ENCODE assay signal across 25 cellular contexts in the genomic region with DNA sequence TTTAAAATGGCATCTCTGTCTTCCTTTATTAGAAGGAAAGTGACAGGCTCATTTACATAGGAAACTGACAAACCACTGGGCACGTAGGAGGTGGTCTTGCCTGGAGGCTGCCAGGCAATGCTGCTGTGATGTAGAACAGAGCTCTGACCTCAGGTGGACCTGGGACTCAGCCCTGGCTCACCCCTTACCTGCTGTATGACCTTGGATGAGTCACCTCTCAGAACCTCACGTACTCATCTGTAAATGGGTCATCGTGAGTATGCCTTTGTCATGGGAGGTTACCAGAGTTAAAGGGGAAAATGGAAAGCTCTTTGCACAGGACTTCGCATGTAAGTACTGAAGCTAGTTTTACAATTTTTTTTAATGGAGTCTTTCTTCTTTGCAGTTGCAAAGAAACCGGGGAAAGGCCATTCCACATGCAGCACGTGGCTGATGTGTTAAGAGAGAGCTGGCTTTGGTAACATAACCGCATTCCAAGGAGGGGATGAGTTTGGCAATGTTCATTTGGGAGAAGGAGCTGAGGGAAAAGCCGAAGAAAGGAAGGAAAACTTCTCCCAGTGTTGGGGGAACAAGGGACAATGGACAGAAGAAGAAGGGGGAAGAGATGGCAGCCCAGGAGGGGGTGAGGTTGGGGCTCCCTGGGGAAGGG. TPM values are rescaled to one million over a fixed set of nuclear protein-coding genes. Genes with fewer than 3 reads are reported as not detected.
DNase-seq lines count a peak whose midpoint lies in the region; ATAC-seq and TF ChIP-seq lines count a peak whose summit lies in the region.
"Had no signal": no experiment of that assay in that cellular context is flagged by ENCODE, and none has a peak within 500 bp of the region (broad histone marks: within the 10 kb centered on the region; RNA-seq: fewer than 3 reads in every experiment).

No MANE protein-coding gene starts in this region.

- no peak overlapping the region for H3K27ac ChIP-seq in tibial nerve
- H3K27ac ChIP-seq: brain microvascular endothelial cell, neutrophil, uterus had no signal

- TF ChIP-seq CTCF in tibial nerve (IDR thresholded peaks at IDR 0.05), result no peak

- ATAC-seq in activated T-cell treated with anti-CD3 and anti-CD28 coated beads, Interleukin-2, amount 50 U/mL, for 72 hours (replicated peaks in 1 of 2), result peak; percentile 62 to 93
- ATAC-seq in activated T-helper 17 cell treated with anti-CD3 and anti-CD28 coated beads, Interleukin-2, amount 50 U/mL, for 72 hours (replicated peaks), result peak; percentile 98

- H3K27ac Mint-ChIP-seq in activated T-cell treated with anti-CD3 and anti-CD28 coated beads, Interleukin-2, amount 50 U/mL, for 72 hours, result peak overlapping the region; percentile 8
- H3K27ac Mint-ChIP-seq in activated T-helper 17 cell treated with anti-CD3 and anti-CD28 coated beads, Interleukin-2, amount 50 U/mL, for 72 hours, result peak overlapping the region; percentile 55
- H3K27ac Mint-ChIP-seq: activated CD4-positive, alpha-beta T cell treated with anti-CD3 and anti-CD28 coated beads, Interleukin-2, amount 10 ng/mL, durations not matched to agents 24 days and 14 days; activated naive CD8-positive, alpha-beta T cell treated with anti-CD3 and anti-CD28 coated beads, Interleukin-2, amount 10 ng/mL, durations not matched to agents 7 days and 5 days had no signal

- TF ChIP-seq EP300 in tibial nerve (IDR thresholded peaks at IDR 0.05), result no peak

- H3K27me3 ChIP-seq in tibial nerve, result no peaks in the 10 kb centered on the region
- H3K27me3 ChIP-seq: brain microvascular endothelial cell, uterus had no signal

- 51 to 54% methylated on average over 8 of the region's 8 CpGs for WGBS in tibial nerve, 2 donors

- no peak for TF ChIP-seq POLR2A in tibial nerve (IDR thresholded peaks at IDR 0.05)

- H3K4me1 ChIP-seq in tibial nerve, result no peaks in the 10 kb centered on the region
- H3K4me1 ChIP-seq: uterus had no signal

- H3K36me3 Mint-ChIP-seq in activated T-cell treated with anti-CD3 and anti-CD28 coated beads, Interleukin-2, amount 50 U/mL, for 72 hours (ENCODE audit: insufficient read depth in 2 of 2), result no peaks in the 10 kb centered on the region
- H3K36me3 Mint-ChIP-seq in activated T-helper 17 cell treated with anti-CD3 and anti-CD28 coated beads, Interleukin-2, amount 50 U/mL, for 72 hours (ENCODE audit: low read depth), result no peaks in the 10 kb centered on the region
- H3K36me3 Mint-ChIP-seq: activated naive CD8-positive, alpha-beta T cell treated with anti-CD3 and anti-CD28 coated beads, Interleukin-2, amount 10 ng/mL, durations not matched to agents 7 days and 5 days had no signal

- H3K4me3 ChIP-seq in tibial nerve, result no peak overlapping the region
- H3K4me3 ChIP-seq: uterus had no signal

- H3K27me3 Mint-ChIP-seq in activated T-cell treated with anti-CD3 and anti-CD28 coated beads, Interleukin-2, amount 50 U/mL, for 72 hours (ENCODE audit: low read depth), result peaks cover 32% of the 10 kb centered on the region
- H3K27me3 Mint-ChIP-seq in activated T-helper 17 cell treated with anti-CD3 and anti-CD28 coated beads, Interleukin-2, amount 50 U/mL, for 72 hours, result peaks cover 15% of the 10 kb centered on the region

- H3K4me1 Mint-ChIP-seq in activated T-cell treated with anti-CD3 and anti-CD28 coated beads, Interleukin-2, amount 50 U/mL, for 72 hours (ENCODE audit: low read depth), result no peaks in the 10 kb centered on the region
- peaks cover 4% of the 10 kb centered on the region for H3K4me1 Mint-ChIP-seq in activated T-helper 17 cell treated with anti-CD3 and anti-CD28 coated beads, Interleukin-2, amount 50 U/mL, for 72 hours
- H3K4me1 Mint-ChIP-seq: activated CD4-positive, alpha-beta T cell treated with anti-CD3 and anti-CD28 coated beads, Interleukin-2, amount 10 ng/mL, durations not matched to agents 24 days and 14 days had no signal

- H3K9me3 Mint-ChIP-seq in activated T-cell treated with anti-CD3 and anti-CD28 coated beads, Interleukin-2, amount 50 U/mL, for 72 hours, result no peaks in the 10 kb centered on the region
- H3K9me3 Mint-ChIP-seq in activated T-helper 17 cell treated with anti-CD3 and anti-CD28 coated beads, Interleukin-2, amount 50 U/mL, for 72 hours, result no peaks in the 10 kb centered on the region
- H3K9me3 Mint-ChIP-seq: activated CD4-positive, alpha-beta T cell treated with anti-CD3 and anti-CD28 coated beads, Interleukin-2, amount 10 ng/mL, durations not matched to agents 24 days and 14 days; activated naive CD8-positive, alpha-beta T cell treated with anti-CD3 and anti-CD28 coated beads, Interleukin-2, amount 10 ng/mL, durations not matched to agents 7 days and 5 days had no signal

- H3K4me3 Mint-ChIP-seq in activated T-cell treated with anti-CD3 and anti-CD28 coated beads, Interleukin-2, amount 50 U/mL, for 72 hours, result no peak overlapping the region
- H3K4me3 Mint-ChIP-seq in activated T-helper 17 cell treated with anti-CD3 and anti-CD28 coated beads, Interleukin-2, amount 50 U/mL, for 72 hours, result peak overlapping the region; percentile 5
- H3K4me3 Mint-ChIP-seq: activated CD4-positive, alpha-beta T cell treated with anti-CD3 and anti-CD28 coated beads, Interleukin-2, amount 10 ng/mL, durations not matched to agents 24 days and 14 days; activated naive CD8-positive, alpha-beta T cell treated with anti-CD3 and anti-CD28 coated beads, Interleukin-2, amount 10 ng/mL, durations not matched to agents 7 days and 5 days had no signal

- H3K36me3 ChIP-seq in tibial nerve, result no peaks in the 10 kb centered on the region
- H3K36me3 ChIP-seq: brain microvascular endothelial cell, neutrophil, uterus had no signal

- DNase-seq in activated T-cell treated with anti-CD3 and anti-CD28 coated beads, Interleukin-2, amount 50 U/mL, for 72 hours, result peak; percentile 2 to 17
- DNase-seq in activated T-cell treated with anti-CD3 and anti-CD28 coated beads, Interleukin-2, amount 50 U/mL, for 1 hour, result no peak
- peak; percentile 16 for DNase-seq in hepatic stellate cell (ENCODE audit: low spot score)
- DNase-seq in stromal cell of bone marrow (ENCODE audit: low read depth), result peak; percentile 9
- DNase-seq in iPS-NIHi11 (ENCODE audit: low spot score), result no peak
- DNase-seq in tibial nerve (ENCODE audit: low spot score in 2 of 2), result no peak
- DNase-seq in NCI-H1694 (lab: John Stamatoyannopoulos, UW), result no peak
- DNase-seq: activated CD4-positive, alpha-beta T cell treated with anti-CD3 and anti-CD28 coated beads, Interleukin-2, amount 10 ng/mL, durations not matched to agents 24 days and 14 days; activated naive CD8-positive, alpha-beta T cell treated with anti-CD3 and anti-CD28 coated beads, Interleukin-2, amount 10 ng/mL, durations not matched to agents 7 days and 5 days; brain microvascular endothelial cell; dermis blood vessel endothelial cell; EL; head of caudate nucleus; midbrain; MV-4-11; NCI-H2081; NCI-H524 treated with DMSO at 0.1 percent for 48 hours; retina; T-helper 9 cell; uterus had no signal

- no peaks in the 10 kb centered on the region for H3K9me3 ChIP-seq in tibial nerve
- H3K9me3 ChIP-seq: neutrophil, uterus had no signal

RNA-seq across cellular contexts. Expression of gene LONP2, which starts 37.4 kb away (rescaled TPM):
- total RNA-seq in activated T-cell treated with anti-CD3 and anti-CD28 coated beads, Interleukin-2, amount 50 U/mL, for 72 hours, result 10 to 100 TPM; 50.8 to 55.3 TPM
- 10 to 100 TPM; 49.7 to 60.6 TPM for total RNA-seq in activated T-helper 17 cell treated with anti-CD3 and anti-CD28 coated beads, Interleukin-2, amount 50 U/mL, for 72 hours
- 10 to 100 TPM; 36.2 to 50.3 (median 48.3) TPM for total RNA-seq in tibial nerve

RNA-seq across cellular contexts. Expression of gene ABCC11, which starts 40.6 kb away (rescaled TPM):
- under 1 TPM; 0.07 to 0.17 TPM for total RNA-seq in activated T-cell treated with anti-CD3 and anti-CD28 coated beads, Interleukin-2, amount 50 U/mL, for 72 hours
- under 1 TPM; 0.19 to 0.24 TPM for total RNA-seq in activated T-helper 17 cell treated with anti-CD3 and anti-CD28 coated beads, Interleukin-2, amount 50 U/mL, for 72 hours
- not detected for total RNA-seq in tibial nerve
- total RNA-seq: dermis blood vessel endothelial cell, epithelial cell of proximal tubule had no signal

RNA-seq across cellular contexts. Expression of gene ABCC12, which starts 50.9 kb away (rescaled TPM):
- total RNA-seq in activated T-cell treated with anti-CD3 and anti-CD28 coated beads, Interleukin-2, amount 50 U/mL, for 72 hours, result not detected
- not detected for total RNA-seq in activated T-helper 17 cell treated with anti-CD3 and anti-CD28 coated beads, Interleukin-2, amount 50 U/mL, for 72 hours
- under 1 TPM in 1 of 4 donors, not detected in 3; under 0.01 TPM for total RNA-seq in tibial nerve
- total RNA-seq: activated CD4-positive, alpha-beta T cell treated with anti-CD3 and anti-CD28 coated beads, Interleukin-2, amount 10 ng/mL, durations not matched to agents 24 days and 14 days; activated naive CD8-positive, alpha-beta T cell treated with anti-CD3 and anti-CD28 coated beads, Interleukin-2, amount 10 ng/mL, durations not matched to agents 7 days and 5 days; dermis blood vessel endothelial cell; epithelial cell of proximal tubule; OCI-LY7; SK-MEL-5; uterus had no signal

Comparison
In these comparisons a context has a peak if more than half of its experiments do, and no peak if none do; other contexts are left out.
1. DNase-seq: peak in activated T-cell treated with anti-CD3 and anti-CD28 coated beads, Interleukin-2, amount 50 U/mL, for 72 hours (2 of 2), hepatic stellate cell (single experiment) and stromal cell of bone marrow (single experiment); none in activated T-cell treated with anti-CD3 and anti-CD28 coated beads, Interleukin-2, amount 50 U/mL, for 1 hour (single experiment), iPS-NIHi11 (single experiment), tibial nerve (0 of 2) and NCI-H1694 (single experiment).